Comparison of ENCODE assay signal across 20 cellular contexts in genomic region chr5:126056851-126057622, GRCh38.
DNase-seq lines count a peak whose midpoint lies in the region; TF ChIP-seq lines count a peak whose summit lies in the region.
"Had no signal": no experiment of that assay in that cellular context is flagged by ENCODE, and none has a peak within 500 bp of the region (broad histone marks: within the 10 kb centered on the region; RNA-seq: fewer than 3 reads in every experiment).

No MANE protein-coding gene starts in this region.

- H3K14ac ChIP-seq in H9 (ENCODE audit: insufficient read depth, low read length): no peak overlapping the region

- TF ChIP-seq CTCF in H9 (conservative IDR thresholded peaks at IDR 0.05) (no peak), nephron progenitor cell (IDR thresholded peaks at IDR 0.05) (no peak), endothelial cell (IDR thresholded peaks at IDR 0.05; ENCODE audit: unreplicated experiment) (no peak), sigmoid colon (IDR thresholded peaks at IDR 0.05) (no peak)

- H3K4me3 Mint-ChIP-seq in H9 (no peak overlapping the region), nephron progenitor cell (no peak overlapping the region), endothelial cell (ENCODE audit: unreplicated experiment) (no peak overlapping the region)
- no peak overlapping the region for H3K4me3 Mint-ChIP-seq in activated naive CD4-positive, alpha-beta T cell treated with anti-CD3 and anti-CD28 coated beads, Interleukin-2, amount 10 ng/mL, durations not matched to agents 7 days and 5 days

- H3K27me3 ChIP-seq in H9 (ENCODE audit: insufficient read depth, low read length) (no peaks in the 10 kb centered on the region), sigmoid colon (no peaks in the 10 kb centered on the region)

- no peak overlapping the region for H2AK5ac ChIP-seq in H9 (ENCODE audit: insufficient read length, low read length)

- H3K27ac ChIP-seq in H9 (ENCODE audit: insufficient read length, low read depth, low read length) (peak overlapping the region; percentile 96), sigmoid colon (no peak overlapping the region)
- H3K27ac ChIP-seq: HL-60 had no signal

- no peak overlapping the region for H3K4me2 ChIP-seq in H9 (ENCODE audit: insufficient read depth, insufficient read length, low read length)

- no peak overlapping the region for H4K8ac ChIP-seq in H9 (replicated peaks; ENCODE audit: insufficient read length, low read depth, low read length)

- H3K23ac ChIP-seq in H9 (ENCODE audit: insufficient read length, low read depth, low read length): no peak overlapping the region

- CTCF ChIA-PET in activated naive CD4-positive, alpha-beta T cell treated with anti-CD3 and anti-CD28 coated beads, Interleukin-2, amount 10 ng/mL, durations not matched to agents 7 days and 5 days (lab: Charles Lee): no interaction called here

- no peak overlapping the region for H4K5ac ChIP-seq in H9 (ENCODE audit: insufficient read length, low read depth, low read length)

- no peak overlapping the region for H3K4me3 ChIP-seq in sigmoid colon
- H3K4me3 ChIP-seq: K562 had no signal

- H3K9ac ChIP-seq in H9 (ENCODE audit: extremely low read depth, insufficient read length, low read length): no peak overlapping the region

- no peak overlapping the region for H4K91ac ChIP-seq in H9 (ENCODE audit: insufficient read length, low read depth, low read length)

- no peak overlapping the region for H2BK15ac ChIP-seq in H9 (ENCODE audit: low read depth, low read length)

- no peak overlapping the region for H3K18ac ChIP-seq in H9 (ENCODE audit: insufficient read length, low read depth, low read length)

- H3K27ac Mint-ChIP-seq in H9 (peak overlapping the region; percentile 91 to 98 (median 97)), nephron progenitor cell (peak overlapping the region; percentile 60), endothelial cell (ENCODE audit: unreplicated experiment) (no peak overlapping the region)
- no peak overlapping the region for H3K27ac Mint-ChIP-seq in activated naive CD4-positive, alpha-beta T cell treated with anti-CD3 and anti-CD28 coated beads, Interleukin-2, amount 10 ng/mL, durations not matched to agents 7 days and 5 days

- intact Hi-C loops in sigmoid colon (cut with DNase I): no loop called here

- H3K4me1 Mint-ChIP-seq in H9: peaks cover 36 to 39% of the 10 kb centered on the region in 2 experiments
- peaks cover 36% of the 10 kb centered on the region for H3K4me1 Mint-ChIP-seq in nephron progenitor cell
- H3K4me1 Mint-ChIP-seq in endothelial cell (ENCODE audit: unreplicated experiment): no peaks in the 10 kb centered on the region
- no peaks in the 10 kb centered on the region for H3K4me1 Mint-ChIP-seq in activated naive CD4-positive, alpha-beta T cell treated with anti-CD3 and anti-CD28 coated beads, Interleukin-2, amount 10 ng/mL, durations not matched to agents 7 days and 5 days

- no peak overlapping the region for H3T11ph ChIP-seq in H9 (ENCODE audit: low read length)

- no peaks in the 10 kb centered on the region for H3K79me2 ChIP-seq in H9 (ENCODE audit: insufficient read depth, low read length)

- no peaks in the 10 kb centered on the region for H3K9me3 ChIP-seq in H9 (ENCODE audit: control insufficient read depth, low read depth, low read length)
- H3K9me3 ChIP-seq in sigmoid colon: no peaks in the 10 kb centered on the region
- H3K9me3 ChIP-seq: Caco-2 had no signal

- no peak overlapping the region for H3K56ac ChIP-seq in H9 (ENCODE audit: insufficient read length, low read depth, low read length)

- peaks cover 10 to 17% of the 10 kb centered on the region in 2 experiments for H3K9me3 Mint-ChIP-seq in H9
- H3K9me3 Mint-ChIP-seq in nephron progenitor cell: peaks cover 16% of the 10 kb centered on the region
- H3K9me3 Mint-ChIP-seq in endothelial cell (ENCODE audit: unreplicated experiment): no peaks in the 10 kb centered on the region
- peaks cover 7% of the 10 kb centered on the region for H3K9me3 Mint-ChIP-seq in activated naive CD4-positive, alpha-beta T cell treated with anti-CD3 and anti-CD28 coated beads, Interleukin-2, amount 10 ng/mL, durations not matched to agents 7 days and 5 days

- no peak overlapping the region for H2AFZ ChIP-seq in H9 (ENCODE audit: low read length)

- no peaks in the 10 kb centered on the region for H3K36me3 ChIP-seq in sigmoid colon

- no peak overlapping the region for H2BK20ac ChIP-seq in H9 (ENCODE audit: low read depth, low read length, poor library complexity, severe bottlenecking)

- peak overlapping the region; percentile 90 for H2BK12ac ChIP-seq in H9 (ENCODE audit: insufficient read length, low read depth, low read length)

- H3K79me1 ChIP-seq in H9 (ENCODE audit: insufficient read depth, low read depth, low read length, poor library complexity, severe bottlenecking): no peaks in the 10 kb centered on the region

- TF ChIP-seq POLR2A in sigmoid colon (IDR thresholded peaks at IDR 0.05): no peak

- peak; percentile 98 for DNase-seq in H9
- peak; percentile 92 for DNase-seq in NCI-H526 treated with DMSO at 0.1 percent for 48 hours (lab: John Stamatoyannopoulos, UW)
- peak; percentile 99 for DNase-seq in iPS DF 19.7 (ENCODE audit: low read depth, low spot score)
- DNase-seq in nephron progenitor cell: no peak
- no peak for DNase-seq in activated CD4-positive, alpha-beta T cell treated with anti-CD3 and anti-CD28 coated beads for 1 hour
- DNase-seq in endothelial cell (ENCODE audit: low spot score): no peak
- DNase-seq in sigmoid colon: no peak
- DNase-seq in activated naive CD4-positive, alpha-beta T cell treated with anti-CD3 and anti-CD28 coated beads, Interleukin-2, amount 10 ng/mL, durations not matched to agents 7 days and 5 days: no peak
- DNase-seq: ACHN, AML-193, Caco-2, DMS53, HCEC 1CT, NCI-H2029, NCI-H524, OCI-M1, RPMI8226, SIG-M5 had no signal

- TF ChIP-seq EP300 in sigmoid colon (IDR thresholded peaks at IDR 0.05): no peak

- H4K20me1 ChIP-seq in H9 (ENCODE audit: control insufficient read depth, insufficient read depth, insufficient read length): no peaks in the 10 kb centered on the region

- no peak overlapping the region for H2BK5ac ChIP-seq in H9 (ENCODE audit: insufficient read length, low read length)

- peaks cover 10 to 17% (median 17%) of the 10 kb centered on the region in 3 experiments for H3K36me3 Mint-ChIP-seq in H9 (ENCODE audit: insufficient read depth in 1 of 3, low read depth in 3 of 3)
- H3K36me3 Mint-ChIP-seq in nephron progenitor cell (ENCODE audit: low read depth): peaks cover 12% of the 10 kb centered on the region
- no peaks in the 10 kb centered on the region for H3K36me3 Mint-ChIP-seq in endothelial cell (ENCODE audit: low read depth, unreplicated experiment)
- no peaks in the 10 kb centered on the region for H3K36me3 Mint-ChIP-seq in activated naive CD4-positive, alpha-beta T cell treated with anti-CD3 and anti-CD28 coated beads, Interleukin-2, amount 10 ng/mL, durations not matched to agents 7 days and 5 days

- no peaks in the 10 kb centered on the region for H3K23me2 ChIP-seq in H9 (ENCODE audit: insufficient read length, low read depth, low read length, poor library complexity, severe bottlenecking)

- WGBS in H9 (ENCODE audit: extremely low coverage, insufficient read length, low lambda C conversion rate): no CpG with 5 or more reads among the region's 13 CpGs
- WGBS in sigmoid colon, 2 donors: 75 to 80% methylated on average over 13 of the region's 13 CpGs

- H3K4ac ChIP-seq in H9 (ENCODE audit: low read depth, low read length): no peak overlapping the region

- H2BK120ac ChIP-seq in H9 (ENCODE audit: low read depth, low read length, poor library complexity, severe bottlenecking): no peak overlapping the region

- H3K4me1 ChIP-seq in H9 (ENCODE audit: insufficient read depth, low read length): peaks cover 5% of the 10 kb centered on the region; the same call in 1 of the 2 replicates
- H3K4me1 ChIP-seq in sigmoid colon: no peaks in the 10 kb centered on the region
- H3K4me1 ChIP-seq: Caco-2 had no signal

- H3K27me3 Mint-ChIP-seq in H9 (ENCODE audit: low read depth): no peaks in the 10 kb centered on the region; the same call in 1 of the 2 replicates
- H3K27me3 Mint-ChIP-seq in nephron progenitor cell (ENCODE audit: low read depth, poor library complexity): no peaks in the 10 kb centered on the region
- peaks cover 2% of the 10 kb centered on the region for H3K27me3 Mint-ChIP-seq in endothelial cell (ENCODE audit: unreplicated experiment)
- H3K27me3 Mint-ChIP-seq in activated naive CD4-positive, alpha-beta T cell treated with anti-CD3 and anti-CD28 coated beads, Interleukin-2, amount 10 ng/mL, durations not matched to agents 7 days and 5 days: no peaks in the 10 kb centered on the region

Comparison
In these comparisons a context has a peak if more than half of its experiments do, and no peak if none do; other contexts are left out.
1. DNase-seq: peak in H9 (single experiment), NCI-H526 treated with DMSO at 0.1 percent for 48 hours (single experiment) and iPS DF 19.7 (single experiment); none in nephron progenitor cell (single experiment), activated CD4-positive, alpha-beta T cell treated with anti-CD3 and anti-CD28 coated beads for 1 hour (single experiment), endothelial cell (single experiment), sigmoid colon (single experiment) and activated naive CD4-positive, alpha-beta T cell treated with anti-CD3 and anti-CD28 coated beads, Interleukin-2, amount 10 ng/mL, durations not matched to agents 7 days and 5 days (single experiment).
2. H3K27ac Mint-ChIP-seq: peak in H9 (3 of 3) and nephron progenitor cell (single experiment); none in endothelial cell (single experiment) and activated naive CD4-positive, alpha-beta T cell treated with anti-CD3 and anti-CD28 coated beads, Interleukin-2, amount 10 ng/mL, durations not matched to agents 7 days and 5 days (single experiment).